16 cellular contexts compared by ENCODE assay signal in genomic region chr15:48076454-48076853, GRCh38. TPM values are rescaled to one million over a fixed set of nuclear protein-coding genes. Genes with fewer than 3 reads are reported as not detected.
DNase-seq lines count a peak whose midpoint lies in the region; TF ChIP-seq lines count a peak whose summit lies in the region.
"Had no signal": no experiment of that assay in that cellular context is flagged by ENCODE, and none has a peak within 500 bp of the region (broad histone marks: within the 10 kb centered on the region; RNA-seq: fewer than 3 reads in every experiment).

No MANE protein-coding gene starts in this region.

- TF ChIP-seq CTCF in foreskin fibroblast (IDR thresholded peaks at IDR 0.05; ENCODE audit: low read depth, low read length), result no peak

- no peaks in the 10 kb centered on the region for H3K4me1 ChIP-seq in skeletal muscle satellite cell (ENCODE audit: control insufficient read depth, insufficient read depth, low read length)
- H3K4me1 ChIP-seq: Caco-2 had no signal

- no peak overlapping the region for H3K4me3 ChIP-seq in foreskin fibroblast (ENCODE audit: low read depth in 1 of 2, low read length in 2 of 2)
- no peak overlapping the region for H3K4me3 ChIP-seq in skeletal muscle satellite cell (ENCODE audit: low read length)
- H3K4me3 ChIP-seq: GM23248, K562 had no signal

- H3K27me3 ChIP-seq in skeletal muscle satellite cell (ENCODE audit: control insufficient read depth, insufficient read depth, low read length), result no peaks in the 10 kb centered on the region

- H3K4me2 ChIP-seq in skeletal muscle satellite cell (ENCODE audit: low read length), result peak overlapping the region; percentile 29

- no peak overlapping the region for H3K9ac ChIP-seq in skeletal muscle satellite cell (ENCODE audit: low read depth, low read length)
- H3K9ac ChIP-seq: GM23248 had no signal

- no peaks in the 10 kb centered on the region for H3K9me3 ChIP-seq in skeletal muscle satellite cell (replicated peaks; ENCODE audit: low read length)
- H3K9me3 ChIP-seq: Caco-2 had no signal

- DNase-seq in EL (peak; percentile 48), SHP77 (lab: John Stamatoyannopoulos, UW) (peak; percentile 7 to 70), foreskin fibroblast (peak; percentile 22 to 27), SW480 (ENCODE audit: low spot score) (no peak)
- no peak for DNase-seq in stimulated activated CD8-positive, alpha-beta memory T cell treated with anti-CD3 and anti-CD28 coated beads, Interleukin-4, amount 100 ng/mL, for 48 hours
- DNase-seq in stimulated activated CD4-positive, alpha-beta T cell treated with anti-CD3 and anti-CD28 coated beads, Interleukin-12 subunit alpha, Interleukin-12 subunit beta, amount 100 ng/mL, for 4 hours, result no peak
- DNase-seq: AML-193, Caco-2, GM23248, NCI-H1048, NCI-H1694, NCI-H446, NCI-H774, Right ventricle myocardium superior had no signal

- no peaks in the 10 kb centered on the region for H3K36me3 ChIP-seq in skeletal muscle satellite cell (ENCODE audit: insufficient read depth, low read length)

RNA-seq across cellular contexts. Expression of gene SLC24A5, which starts 44.3 kb away (rescaled TPM):
- 0.25 TPM in 1 of 2 replicates, not detected in the other for total RNA-seq in skeletal muscle satellite cell (2012; rRNA removed)
- total RNA-seq: Caco-2, GM23248, K562, Right ventricle myocardium superior had no signal

Comparison
In these comparisons a context has a peak if more than half of its experiments do, and no peak if none do; other contexts are left out.
1. DNase-seq: peak in EL (single experiment), SHP77 (2 of 2) and foreskin fibroblast (2 of 2); none in stimulated activated CD8-positive, alpha-beta memory T cell treated with anti-CD3 and anti-CD28 coated beads, Interleukin-4, amount 100 ng/mL, for 48 hours (single experiment), stimulated activated CD4-positive, alpha-beta T cell treated with anti-CD3 and anti-CD28 coated beads, Interleukin-12 subunit alpha, Interleukin-12 subunit beta, amount 100 ng/mL, for 4 hours (single experiment) and SW480 (single experiment).